ENCODE assay signal across 13 cellular contexts in the genomic region with DNA sequence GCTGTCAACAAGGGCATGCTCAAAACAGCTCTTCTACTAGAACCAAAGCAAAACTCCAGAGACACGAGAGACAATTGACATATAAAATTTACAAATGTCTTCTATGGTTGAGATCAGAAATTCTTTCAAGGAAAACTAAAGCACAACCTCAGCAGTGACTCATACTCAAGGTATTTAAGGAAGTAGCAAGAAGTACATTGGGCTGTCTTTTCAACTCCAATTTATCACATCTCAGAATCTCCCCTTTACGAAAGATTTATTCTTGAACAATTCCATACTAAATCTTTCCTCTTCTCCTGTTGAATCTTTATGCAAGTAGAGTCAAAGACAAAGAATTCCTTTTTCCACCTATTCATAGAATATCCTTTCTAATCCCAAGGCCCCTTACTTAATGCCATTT.
DNase-seq lines count a peak whose midpoint lies in the region; TF ChIP-seq lines count a peak whose summit lies in the region.
"Had no signal": no experiment of that assay in that cellular context is flagged by ENCODE, and none has a peak within 500 bp of the region (broad histone marks: within the 10 kb centered on the region; RNA-seq: fewer than 3 reads in every experiment).

No MANE protein-coding gene starts in this region.

- no peaks in the 10 kb centered on the region for H3K36me3 ChIP-seq in hepatocyte (replicated peaks; ENCODE audit: insufficient read depth, low read depth)

- H4K20me1 ChIP-seq in hepatocyte (ENCODE audit: insufficient read depth, poor library complexity, severe bottlenecking): no peaks in the 10 kb centered on the region

- no peaks in the 10 kb centered on the region for H3K79me2 ChIP-seq in hepatocyte

- intact Hi-C loops in head of caudate nucleus (cut with DNase I): no loop called here

- no peak for TF ChIP-seq CTCF in hepatocyte (IDR thresholded peaks at IDR 0.05; ENCODE audit: poor library complexity)

- H3K4me3 ChIP-seq in hepatocyte: no peak overlapping the region
- H3K4me3 ChIP-seq: K562 had no signal

- no peaks in the 10 kb centered on the region for H3K9me3 ChIP-seq in hepatocyte (ENCODE audit: low read depth)

- peaks cover 26% of the 10 kb centered on the region for H3K4me1 ChIP-seq in hepatocyte (ENCODE audit: insufficient read depth)

- peak; percentile 28 for DNase-seq in SIG-M5 treated with dmso at 0.1 percent for 504 hours (lab: John Stamatoyannopoulos, UW; ENCODE audit: unreplicated experiment)
- no peak for DNase-seq in SIG-M5 (lab: John Stamatoyannopoulos, UW)
- DNase-seq in amniotic stem cell (lab: John Stamatoyannopoulos, UW): peak; percentile 45
- DNase-seq in hepatocyte (ENCODE audit: low spot score): peak; percentile 49
- DNase-seq in MV-4-11 (lab: John Stamatoyannopoulos, UW): no peak
- DNase-seq in head of caudate nucleus: no peak
- no peak for DNase-seq in activated effector memory CD4-positive, alpha-beta T cell treated with Interleukin-2 at 50 U/mL for 16 hours
- DNase-seq in HuH-7.5 (ENCODE audit: low spot score): no peak
- DNase-seq: 8988T, activated B cell treated with CpG ODN at 0.5 μM for 24 hours, cerebellar nuclear complex, glutamatergic neuron had no signal

- no peaks in the 10 kb centered on the region for H3K9me2 ChIP-seq in hepatocyte (replicated peaks; ENCODE audit: insufficient read depth)

- no peak overlapping the region for H3K4me2 ChIP-seq in hepatocyte

- WGBS in hepatocyte (ENCODE audit: low lambda C conversion rate, missing lambda C conversion rate): 51% methylated on average over 2 of the region's 2 CpGs

- H3K27me3 ChIP-seq in hepatocyte: no peaks in the 10 kb centered on the region

- H2AFZ ChIP-seq in hepatocyte: no peak overlapping the region

- peak overlapping the region; percentile 72 for H3K27ac ChIP-seq in hepatocyte

Comparison
In these comparisons a context has a peak if more than half of its experiments do, and no peak if none do; other contexts are left out.
1. DNase-seq: peak in SIG-M5 treated with dmso at 0.1 percent for 504 hours (single experiment), amniotic stem cell (single experiment) and hepatocyte (single experiment); none in SIG-M5 (single experiment), MV-4-11 (single experiment), head of caudate nucleus (0 of 42), activated effector memory CD4-positive, alpha-beta T cell treated with Interleukin-2 at 50 U/mL for 16 hours (single experiment) and HuH-7.5 (single experiment).